Comparison of ENCODE assay signal across 8 cellular contexts in genomic region chr9:130043654-130044623, GRCh38. TPM values are rescaled to one million over a fixed set of nuclear protein-coding genes. Genes with fewer than 3 reads are reported as not detected.
DNase-seq lines count a peak whose midpoint lies in the region; ATAC-seq and TF ChIP-seq lines count a peak whose summit lies in the region.

No MANE protein-coding gene starts in this region.

- H3K27ac Mint-ChIP-seq in endodermal cell: peak overlapping the region; percentile 86

- H3K36me3 Mint-ChIP-seq in endodermal cell (ENCODE audit: low read depth): no peaks in the 10 kb centered on the region

- no TSS peak for BruUV-seq in OCI-LY7 (replicated peaks; lab: Mats Ljungman, UMichigan)

- 59 to 64% methylated on average over 33 to 37 of the region's 37 CpGs for WGBS in endodermal cell (ENCODE audit: insufficient coverage in 1 of 2, insufficient read length in 1 of 2), 2 experiments

- POLR2A ChIA-PET in OCI-LY7 (lab: Charles Lee): interaction anchor here (0.9 to 1.6 kb wide), 10 partner anchors 9 to 157 kb away, joined by 3 to 10 read pairs (median 4); partner anchors contain the start of gene GPR107

- H3K9me3 Mint-ChIP-seq in endodermal cell: no peaks in the 10 kb centered on the region

- H3K27me3 Mint-ChIP-seq in endodermal cell (ENCODE audit: insufficient read depth): peaks cover 5% of the 10 kb centered on the region

- no peak overlapping the region for H2AFZ ChIP-seq in OCI-LY7 (ENCODE audit: low read length)

- TF ChIP-seq CTCF in OCI-LY7 (conservative IDR thresholded peaks at IDR 0.05; ENCODE audit: low read length): no peak
- no peak for TF ChIP-seq CTCF in endodermal cell (conservative IDR thresholded peaks at IDR 0.05)

- CTCF ChIA-PET in OCI-LY7 (lab: Charles Lee; ENCODE audit: unreplicated experiment): no interaction called here

- H3K4me3 ChIP-seq in OCI-LY7 (ENCODE audit: low read depth, low read length, poor library complexity, severe bottlenecking) (peak overlapping the region; percentile 94), endodermal cell (ENCODE audit: low read length) (peak overlapping the region; percentile 84), muscle layer of colon (ENCODE audit: low read depth in 1 of 2, low read length in 2 of 2) (peak overlapping the region; percentile 53 to 74)

- H3K27me3 ChIP-seq in endodermal cell (ENCODE audit: control insufficient read depth, insufficient read depth, low read length, poor library complexity, severe bottlenecking) (no peaks in the 10 kb centered on the region), muscle layer of colon (ENCODE audit: control insufficient read depth in 1 of 2, insufficient read depth in 2 of 2, low read length in 2 of 2) (no peaks in the 10 kb centered on the region)

- H3K4me1 ChIP-seq in OCI-LY7 (ENCODE audit: insufficient read depth, low read length, poor library complexity, severe bottlenecking) (peaks cover 46% of the 10 kb centered on the region), endodermal cell (ENCODE audit: control insufficient read depth, insufficient read depth, low read length) (peaks cover 4% of the 10 kb centered on the region), muscle layer of colon (ENCODE audit: insufficient read depth, low read length) (peaks cover 34% of the 10 kb centered on the region)

- H3K4me2 ChIP-seq in OCI-LY7 (ENCODE audit: low read length): peak overlapping the region; percentile 94

- H3K4me1 Mint-ChIP-seq in endodermal cell: peaks cover 22% of the 10 kb centered on the region

- ATAC-seq in HG02884 (IDR thresholded peaks at IDR 0.05; ENCODE audit: unreplicated experiment): no peak
- no peak for ATAC-seq in HG02938 (IDR thresholded peaks at IDR 0.05; ENCODE audit: unreplicated experiment)

- DNase-seq in EH (ENCODE audit: low read depth) (peak; percentile 51), OCI-LY7 (ENCODE audit: low spot score) (no peak), endodermal cell (no peak), NCI-H524 (lab: John Stamatoyannopoulos, UW) (no peak), NCI-H1092 treated with DMSO at 0.1 percent for 48 hours (lab: John Stamatoyannopoulos, UW) (no peak)

- no peaks in the 10 kb centered on the region; the same call in 1 of the 2 replicates for H4K20me1 ChIP-seq in OCI-LY7 (ENCODE audit: insufficient read depth, low read length)

- peak overlapping the region; percentile 98 for H3K4me3 Mint-ChIP-seq in endodermal cell

- H3K9me2 ChIP-seq in OCI-LY7 (ENCODE audit: insufficient read depth, low read length): no peaks in the 10 kb centered on the region

- peaks cover 49% of the 10 kb centered on the region for H3K79me2 ChIP-seq in OCI-LY7 (ENCODE audit: insufficient read depth, low read depth, low read length)

- H3K36me3 ChIP-seq in OCI-LY7 (ENCODE audit: insufficient read depth, low read length) (peaks cover 6% of the 10 kb centered on the region; the same call in 1 of the 2 replicates), endodermal cell (ENCODE audit: control insufficient read depth, insufficient read depth, low read length) (no peaks in the 10 kb centered on the region), muscle layer of colon (ENCODE audit: insufficient read depth, low read length) (no peaks in the 10 kb centered on the region)

- intact Hi-C loops in OCI-LY7 (cut with micrococcal nuclease; ENCODE audit: unreplicated experiment): loop anchor here (2.0 to 10.0 kb wide), 2 partner anchors 209 to 1359 kb away; partner anchors contain the start of genes C9orf78, SET and USP20

- peak overlapping the region; percentile 48 for H3K9ac ChIP-seq in endodermal cell (ENCODE audit: extremely low read depth, low read length, poor library complexity, severe bottlenecking)
- peak overlapping the region; percentile 68 for H3K9ac ChIP-seq in muscle layer of colon (ENCODE audit: low read length)

- H3K9me3 ChIP-seq in OCI-LY7 (ENCODE audit: low read length) (no peaks in the 10 kb centered on the region), endodermal cell (ENCODE audit: control insufficient read depth, low read length) (no peaks in the 10 kb centered on the region), muscle layer of colon (ENCODE audit: low read length) (no peaks in the 10 kb centered on the region)

- H3K27ac ChIP-seq in OCI-LY7 (ENCODE audit: low read depth, low read length, poor library complexity, severe bottlenecking): peak overlapping the region; percentile 94
- no peak overlapping the region for H3K27ac ChIP-seq in endodermal cell (ENCODE audit: low read depth, low read length)
- peak overlapping the region; percentile 84 for H3K27ac ChIP-seq in muscle layer of colon (ENCODE audit: low read depth, low read length)

RNA-seq across cellular contexts. Expression of gene FNBP1, which starts 0.9 kb away (rescaled TPM):
- total RNA-seq in OCI-LY7 (2014; rRNA removed; shearing (Covaris generic)): 93.3 and 117 TPM in 2 replicates
- 164 and 168 TPM in 2 replicates for total RNA-seq in OCI-LY7 (2022)
- 10 to 100 TPM; 41.4 to 43.3 TPM for total RNA-seq in endodermal cell
- polyA plus RNA-seq in endodermal cell (2013, experiment 1 of 2): 23.4 TPM
- 27.2 TPM for polyA plus RNA-seq in endodermal cell (2013, experiment 2 of 2)

RNA-seq across cellular contexts. Expression of gene GPR107, which starts 9.8 kb away (rescaled TPM):
- total RNA-seq in OCI-LY7 (2014; rRNA removed; shearing (Covaris generic)): 8.7 and 10.4 TPM in 2 replicates
- 24.3 and 28.8 TPM in 2 replicates for total RNA-seq in OCI-LY7 (2022)
- total RNA-seq in endodermal cell: 10 to 100 TPM; 50.7 to 62.0 TPM
- polyA plus RNA-seq in endodermal cell (2013, experiment 1 of 2): 42.7 TPM
- 40.5 TPM for polyA plus RNA-seq in endodermal cell (2013, experiment 2 of 2)
